Comparison of ENCODE assay signal across 1 cellular context in the genomic region with DNA sequence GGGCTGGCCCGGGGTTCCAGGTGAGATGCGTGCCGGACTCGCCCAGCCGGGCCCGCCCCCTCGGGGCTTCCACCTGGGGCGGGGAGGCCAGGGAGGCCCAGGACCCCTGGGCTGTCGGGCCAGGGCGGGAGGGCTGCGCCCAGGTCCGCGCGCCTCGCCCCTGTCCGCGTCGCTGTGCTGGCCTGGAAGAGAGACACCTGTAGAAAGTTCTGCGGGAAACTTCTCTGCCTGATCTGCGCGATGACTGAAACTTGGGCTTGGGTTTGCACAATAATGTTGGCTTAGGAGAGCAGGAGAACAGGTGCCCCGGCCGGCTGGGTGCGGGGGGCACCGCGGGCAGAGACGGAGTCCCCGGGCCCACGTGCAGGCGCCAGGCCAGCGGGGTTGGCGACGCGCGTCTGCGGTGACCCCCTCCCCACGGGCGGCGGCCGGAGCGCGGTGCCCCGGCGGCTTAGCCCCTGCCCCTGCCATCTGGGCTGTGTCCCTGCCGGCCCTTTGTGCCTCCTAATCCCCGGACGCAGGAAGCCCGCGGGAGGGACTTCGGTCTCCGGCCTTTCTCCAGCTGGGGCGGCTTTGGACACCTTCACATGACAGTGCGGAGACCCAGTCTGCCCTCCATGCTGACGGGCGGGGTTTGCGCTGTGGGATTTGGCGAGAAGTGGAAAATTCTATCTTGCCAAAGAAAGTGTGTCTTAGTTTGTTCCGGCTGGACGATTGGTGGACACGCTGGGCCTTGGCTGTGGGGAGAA.
A peak's percentile ranks its signal among the peaks of the same experiment; 100 is the strongest.
TF ChIP-seq lines count a peak whose summit lies in the region.

No MANE protein-coding gene starts in this region.

TF ChIP-seq in HepG2, 621 proteins besides CTCF, POLR2A, EP300 and RAD21 (continued from another document and continues in another):
- TF ChIP-seq ZNF674 (CRISPR knock-in tag; IDR thresholded peaks at IDR 0.05; ENCODE audit: low read depth) (no peak), ZC3H4 (CRISPR knock-in tag; IDR thresholded peaks at IDR 0.05; ENCODE audit: borderline replicate concordance) (no peak), MAFG (CRISPR knock-in tag; IDR thresholded peaks at IDR 0.05) (no peak), AGO1 (IDR thresholded peaks at IDR 0.05; ENCODE audit: low read depth, low read length, poor library complexity, severe bottlenecking) (no peak), SNAI1 (CRISPR knock-in tag; IDR thresholded peaks at IDR 0.05; ENCODE audit: borderline replicate concordance) (no peak), ZNF484 (CRISPR knock-in tag; IDR thresholded peaks at IDR 0.05; ENCODE audit: borderline replicate concordance, low read depth) (no peak), ZNF451 (CRISPR knock-in tag; IDR thresholded peaks at IDR 0.05) (no peak; the same call in 1 of the 2 replicates), ZNF121 (CRISPR knock-in tag; IDR thresholded peaks at IDR 0.05) (no peak; the same call in 1 of the 2 replicates), ZNF205 (CRISPR knock-in tag; IDR thresholded peaks at IDR 0.05) (0 out of 2 replicates have a peak, but pooled peaks have one; percentile 49), ZBTB1 (CRISPR knock-in tag; IDR thresholded peaks at IDR 0.05; ENCODE audit: borderline replicate concordance) (no peak), HDAC6 (IDR thresholded peaks at IDR 0.05; ENCODE audit: low read depth, low read length) (no peak), ZNF335 (CRISPR knock-in tag; IDR thresholded peaks at IDR 0.05) (no peak), CERS6 (CRISPR knock-in tag; IDR thresholded peaks at IDR 0.05) (no peak; the same call in 1 of the 2 replicates), ZNF709 (CRISPR knock-in tag; IDR thresholded peaks at IDR 0.05) (peak; percentile 66; the same call in 1 of the 2 replicates), ZNF737 (CRISPR knock-in tag; IDR thresholded peaks at IDR 0.05; ENCODE audit: borderline replicate concordance) (no peak), ZSCAN20 (CRISPR knock-in tag; IDR thresholded peaks at IDR 0.05; ENCODE audit: borderline replicate concordance) (peak; percentile 22; the same call in 1 of the 2 replicates), BRD4 (CRISPR knock-in tag; IDR thresholded peaks at IDR 0.05) (no peak), CCDC6 (CRISPR knock-in tag; IDR thresholded peaks at IDR 0.05) (no peak; the same call in 1 of the 2 replicates), ZNF7 (CRISPR knock-in tag; IDR thresholded peaks at IDR 0.05) (no peak), XBP1 (CRISPR knock-in tag; IDR thresholded peaks at IDR 0.05) (no peak), ZMYM4 (CRISPR knock-in tag; IDR thresholded peaks at IDR 0.05) (no peak), ZBTB7B (CRISPR knock-in tag; IDR thresholded peaks at IDR 0.05) (peak; percentile 66), ZSCAN31 (CRISPR knock-in tag; IDR thresholded peaks at IDR 0.05; ENCODE audit: low read depth) (no peak), PHF21A (CRISPR knock-in tag; IDR thresholded peaks at IDR 0.05) (no peak), ZNF34 (CRISPR knock-in tag; IDR thresholded peaks at IDR 0.05; ENCODE audit: borderline replicate concordance) (no peak), PHB2 (IDR thresholded peaks at IDR 0.05; ENCODE audit: partially characterized antibody) (no peak), MBD4 (IDR thresholded peaks at IDR 0.05; ENCODE audit: borderline replicate concordance, low read length) (no peak), KMT2B (CRISPR knock-in tag; IDR thresholded peaks at IDR 0.05) (no peak), RBAK (CRISPR knock-in tag; IDR thresholded peaks at IDR 0.05) (no peak), NFE2 (CRISPR knock-in tag; IDR thresholded peaks at IDR 0.05) (no peak), ZNF282 (IDR thresholded peaks at IDR 0.05; ENCODE audit: partially characterized antibody) (no peak), PPARG (CRISPR knock-in tag; conservative IDR thresholded peaks at IDR 0.05) (no peak), TFDP1 (CRISPR knock-in tag; IDR thresholded peaks at IDR 0.05; ENCODE audit: borderline replicate concordance) (peak; percentile 51; the same call in 1 of the 2 replicates), ZNF878 (CRISPR knock-in tag; IDR thresholded peaks at IDR 0.05) (no peak), ZFYVE20 (CRISPR knock-in tag; IDR thresholded peaks at IDR 0.05; ENCODE audit: borderline replicate concordance, low read depth) (no peak), IRF2 (CRISPR knock-in tag; IDR thresholded peaks at IDR 0.05) (no peak), SRSF4 (IDR thresholded peaks at IDR 0.05; ENCODE audit: low read depth, low read length, poor library complexity, severe bottlenecking) (no peak), MIXL1 (CRISPR knock-in tag; IDR thresholded peaks at IDR 0.05) (no peak), RBM39 (IDR thresholded peaks at IDR 0.05; ENCODE audit: low read depth, low read length, poor library complexity, severe bottlenecking) (no peak), KAT7 (CRISPR knock-in tag; IDR thresholded peaks at IDR 0.05; ENCODE audit: borderline replicate concordance) (no peak), ZBTB21 (CRISPR knock-in tag; IDR thresholded peaks at IDR 0.05) (no peak), CBFB (CRISPR knock-in tag; IDR thresholded peaks at IDR 0.05) (peak; percentile 51), TSC22D2 (CRISPR knock-in tag; IDR thresholded peaks at IDR 0.05; ENCODE audit: borderline replicate concordance) (no peak; the same call in 1 of the 2 replicates), ZNF382 (CRISPR knock-in tag; IDR thresholded peaks at IDR 0.05; ENCODE audit: borderline replicate concordance) (no peak), ZNF747 (CRISPR knock-in tag; IDR thresholded peaks at IDR 0.05; ENCODE audit: borderline replicate concordance) (no peak), ISX (CRISPR knock-in tag; conservative IDR thresholded peaks at IDR 0.05) (0 out of 2 replicates have a peak, but pooled peaks have one; percentile 30), TRIM22 (IDR thresholded peaks at IDR 0.05) (no peak), ZSCAN25 (CRISPR knock-in tag; IDR thresholded peaks at IDR 0.05) (no peak), STAG1 (CRISPR knock-in tag; IDR thresholded peaks at IDR 0.05) (peak; percentile 7; the same call in 1 of the 2 replicates), ZNF138 (CRISPR knock-in tag; IDR thresholded peaks at IDR 0.05; ENCODE audit: low read depth) (peak; percentile 63; the same call in 1 of the 2 replicates), ZNF883 (CRISPR knock-in tag; IDR thresholded peaks at IDR 0.05; ENCODE audit: not compliant biosample characterization) (no peak), IRX3 (CRISPR knock-in tag; IDR thresholded peaks at IDR 0.05; ENCODE audit: borderline replicate concordance, low read depth) (peak; percentile 57), MAZ (IDR thresholded peaks at IDR 0.05; ENCODE audit: borderline replicate concordance, low read depth, low read length) (no peak), MAZ (CRISPR knock-in tag; IDR thresholded peaks at IDR 0.05; ENCODE audit: low read depth) (peak; percentile 64; the same call in 1 of the 2 replicates)
- TF ChIP-seq, protein P1, sequence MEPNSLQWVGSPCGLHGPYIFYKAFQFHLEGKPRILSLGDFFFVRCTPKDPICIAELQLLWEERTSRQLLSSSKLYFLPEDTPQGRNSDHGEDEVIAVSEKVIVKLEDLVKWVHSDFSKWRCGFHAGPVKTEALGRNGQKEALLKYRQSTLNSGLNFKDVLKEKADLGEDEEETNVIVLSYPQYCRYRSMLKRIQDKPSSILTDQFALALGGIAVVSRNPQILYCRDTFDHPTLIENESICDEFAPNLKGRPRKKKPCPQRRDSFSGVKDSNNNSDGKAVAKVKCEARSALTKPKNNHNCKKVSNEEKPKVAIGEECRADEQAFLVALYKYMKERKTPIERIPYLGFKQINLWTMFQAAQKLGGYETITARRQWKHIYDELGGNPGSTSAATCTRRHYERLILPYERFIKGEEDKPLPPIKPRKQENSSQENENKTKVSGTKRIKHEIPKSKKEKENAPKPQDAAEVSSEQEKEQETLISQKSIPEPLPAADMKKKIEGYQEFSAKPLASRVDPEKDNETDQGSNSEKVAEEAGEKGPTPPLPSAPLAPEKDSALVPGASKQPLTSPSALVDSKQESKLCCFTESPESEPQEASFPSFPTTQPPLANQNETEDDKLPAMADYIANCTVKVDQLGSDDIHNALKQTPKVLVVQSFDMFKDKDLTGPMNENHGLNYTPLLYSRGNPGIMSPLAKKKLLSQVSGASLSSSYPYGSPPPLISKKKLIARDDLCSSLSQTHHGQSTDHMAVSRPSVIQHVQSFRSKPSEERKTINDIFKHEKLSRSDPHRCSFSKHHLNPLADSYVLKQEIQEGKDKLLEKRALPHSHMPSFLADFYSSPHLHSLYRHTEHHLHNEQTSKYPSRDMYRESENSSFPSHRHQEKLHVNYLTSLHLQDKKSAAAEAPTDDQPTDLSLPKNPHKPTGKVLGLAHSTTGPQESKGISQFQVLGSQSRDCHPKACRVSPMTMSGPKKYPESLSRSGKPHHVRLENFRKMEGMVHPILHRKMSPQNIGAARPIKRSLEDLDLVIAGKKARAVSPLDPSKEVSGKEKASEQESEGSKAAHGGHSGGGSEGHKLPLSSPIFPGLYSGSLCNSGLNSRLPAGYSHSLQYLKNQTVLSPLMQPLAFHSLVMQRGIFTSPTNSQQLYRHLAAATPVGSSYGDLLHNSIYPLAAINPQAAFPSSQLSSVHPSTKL (CRISPR knock-in tag; IDR thresholded peaks at IDR 0.05), result no peak; the same call in 1 of the 2 replicates
- TF ChIP-seq, protein P2, sequence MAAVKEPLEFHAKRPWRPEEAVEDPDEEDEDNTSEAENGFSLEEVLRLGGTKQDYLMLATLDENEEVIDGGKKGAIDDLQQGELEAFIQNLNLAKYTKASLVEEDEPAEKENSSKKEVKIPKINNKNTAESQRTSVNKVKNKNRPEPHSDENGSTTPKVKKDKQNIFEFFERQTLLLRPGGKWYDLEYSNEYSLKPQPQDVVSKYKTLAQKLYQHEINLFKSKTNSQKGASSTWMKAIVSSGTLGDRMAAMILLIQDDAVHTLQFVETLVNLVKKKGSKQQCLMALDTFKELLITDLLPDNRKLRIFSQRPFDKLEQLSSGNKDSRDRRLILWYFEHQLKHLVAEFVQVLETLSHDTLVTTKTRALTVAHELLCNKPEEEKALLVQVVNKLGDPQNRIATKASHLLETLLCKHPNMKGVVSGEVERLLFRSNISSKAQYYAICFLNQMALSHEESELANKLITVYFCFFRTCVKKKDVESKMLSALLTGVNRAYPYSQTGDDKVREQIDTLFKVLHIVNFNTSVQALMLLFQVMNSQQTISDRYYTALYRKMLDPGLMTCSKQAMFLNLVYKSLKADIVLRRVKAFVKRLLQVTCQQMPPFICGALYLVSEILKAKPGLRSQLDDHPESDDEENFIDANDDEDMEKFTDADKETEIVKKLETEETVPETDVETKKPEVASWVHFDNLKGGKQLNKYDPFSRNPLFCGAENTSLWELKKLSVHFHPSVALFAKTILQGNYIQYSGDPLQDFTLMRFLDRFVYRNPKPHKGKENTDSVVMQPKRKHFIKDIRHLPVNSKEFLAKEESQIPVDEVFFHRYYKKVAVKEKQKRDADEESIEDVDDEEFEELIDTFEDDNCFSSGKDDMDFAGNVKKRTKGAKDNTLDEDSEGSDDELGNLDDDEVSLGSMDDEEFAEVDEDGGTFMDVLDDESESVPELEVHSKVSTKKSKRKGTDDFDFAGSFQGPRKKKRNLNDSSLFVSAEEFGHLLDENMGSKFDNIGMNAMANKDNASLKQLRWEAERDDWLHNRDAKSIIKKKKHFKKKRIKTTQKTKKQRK (IDR thresholded peaks at IDR 0.05; ENCODE audit: low read length), result no peak
- TF ChIP-seq, protein P3, sequence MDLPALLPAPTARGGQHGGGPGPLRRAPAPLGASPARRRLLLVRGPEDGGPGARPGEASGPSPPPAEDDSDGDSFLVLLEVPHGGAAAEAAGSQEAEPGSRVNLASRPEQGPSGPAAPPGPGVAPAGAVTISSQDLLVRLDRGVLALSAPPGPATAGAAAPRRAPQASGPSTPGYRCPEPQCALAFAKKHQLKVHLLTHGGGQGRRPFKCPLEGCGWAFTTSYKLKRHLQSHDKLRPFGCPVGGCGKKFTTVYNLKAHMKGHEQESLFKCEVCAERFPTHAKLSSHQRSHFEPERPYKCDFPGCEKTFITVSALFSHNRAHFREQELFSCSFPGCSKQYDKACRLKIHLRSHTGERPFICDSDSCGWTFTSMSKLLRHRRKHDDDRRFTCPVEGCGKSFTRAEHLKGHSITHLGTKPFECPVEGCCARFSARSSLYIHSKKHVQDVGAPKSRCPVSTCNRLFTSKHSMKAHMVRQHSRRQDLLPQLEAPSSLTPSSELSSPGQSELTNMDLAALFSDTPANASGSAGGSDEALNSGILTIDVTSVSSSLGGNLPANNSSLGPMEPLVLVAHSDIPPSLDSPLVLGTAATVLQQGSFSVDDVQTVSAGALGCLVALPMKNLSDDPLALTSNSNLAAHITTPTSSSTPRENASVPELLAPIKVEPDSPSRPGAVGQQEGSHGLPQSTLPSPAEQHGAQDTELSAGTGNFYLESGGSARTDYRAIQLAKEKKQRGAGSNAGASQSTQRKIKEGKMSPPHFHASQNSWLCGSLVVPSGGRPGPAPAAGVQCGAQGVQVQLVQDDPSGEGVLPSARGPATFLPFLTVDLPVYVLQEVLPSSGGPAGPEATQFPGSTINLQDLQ (CRISPR knock-in tag; IDR thresholded peaks at IDR 0.05), result 0 out of 2 replicates have a peak, but pooled peaks have one; percentile 20
